8 cellular contexts compared by ENCODE assay signal in genomic region chr19:57814505-57815246, GRCh38. TPM values are rescaled to one million over a fixed set of nuclear protein-coding genes. Genes with fewer than 3 reads are reported as not detected.
DNase-seq lines count a peak whose midpoint lies in the region; ATAC-seq and TF ChIP-seq lines count a peak whose summit lies in the region.

TSS of gene ZNF552 (minus strand) at chr19:57814913. CDS start at chr19:57814743, 170 bp downstream.

- H2AFZ ChIP-seq in GM23338 (peak within 1 kb of the TSS; percentile 4; the same call in 1 of the 2 replicates), neural progenitor cell (replicated peaks) (peak within 1 kb of the TSS; percentile 46)

- H3K4me3 Mint-ChIP-seq in GM23338 (peak within 1 kb of the TSS; percentile 94), neural progenitor cell (peak within 1 kb of the TSS; percentile 95)

- peak within 1 kb of the TSS; percentile 77 for H3K9ac ChIP-seq in neural progenitor cell

- 0 out of 2 replicates have a peak within 1 kb of the TSS, but pooled peaks have one; percentile 7 for H3K27ac ChIP-seq in DOHH2 (ENCODE audit: low read depth, low read length)
- H3K27ac ChIP-seq in GM23338 (ENCODE audit: low read depth) = peak within 1 kb of the TSS; percentile 30; the same call in 1 of the 2 replicates
- H3K27ac ChIP-seq in foreskin keratinocyte = peak within 1 kb of the TSS; percentile 31
- no peak within 1 kb of the TSS for H3K27ac ChIP-seq in neural progenitor cell

- H3K9me3 ChIP-seq in DOHH2 (ENCODE audit: control insufficient read depth, insufficient read depth, low read length) (no peaks in the 10 kb centered on the region), neural progenitor cell (ENCODE audit: low read depth) (no peaks in the 10 kb centered on the region)

- ATAC-seq in GM23338 (peak; percentile 88), foreskin keratinocyte (peak; percentile 82)

- H3F3A ChIP-seq in DOHH2 (ENCODE audit: control insufficient read depth, insufficient read depth) = no peaks in the 10 kb centered on the region
- H3F3A ChIP-seq in GM23338 (replicated peaks; ENCODE audit: low read depth) = 0 out of 2 replicates have a peak, but pooled peaks cover 2% of the 10 kb centered on the region
- peaks cover 11% of the 10 kb centered on the region for H3F3A ChIP-seq in neural progenitor cell (ENCODE audit: low read depth)

- peaks cover 30% of the 10 kb centered on the region for H3K4me1 ChIP-seq in DOHH2 (ENCODE audit: control insufficient read depth, low read length)
- H3K4me1 ChIP-seq in GM23338 (ENCODE audit: insufficient read depth) = 0 out of 2 replicates have a peak, but pooled peaks cover 9% of the 10 kb centered on the region
- no peaks in the 10 kb centered on the region for H3K4me1 ChIP-seq in foreskin keratinocyte
- no peaks in the 10 kb centered on the region for H3K4me1 ChIP-seq in neural progenitor cell

- H3K4me1 Mint-ChIP-seq in GM23338 (peaks cover 31% of the 10 kb centered on the region), neural progenitor cell (peaks cover 24% of the 10 kb centered on the region)

- H3K4me3 ChIP-seq in DOHH2 (ENCODE audit: low read length) (peak within 1 kb of the TSS; percentile 78), GM23338 (peak within 1 kb of the TSS; percentile 84), neural progenitor cell (peak within 1 kb of the TSS; percentile 78)

- H3K36me3 ChIP-seq in DOHH2 (ENCODE audit: control insufficient read depth, low read length) (peaks cover 19% of the 10 kb centered on the region), GM23338 (ENCODE audit: insufficient read depth) (peaks cover 18% of the 10 kb centered on the region), neural progenitor cell (no peaks in the 10 kb centered on the region)

- H3K9me3 Mint-ChIP-seq in GM23338 (no peaks in the 10 kb centered on the region; the same call in 2 of the 3 replicates), neural progenitor cell (no peaks in the 10 kb centered on the region)

- H3K27me3 ChIP-seq in DOHH2 (ENCODE audit: control insufficient read depth, low read length) (no peaks in the 10 kb centered on the region), GM23338 (ENCODE audit: insufficient read depth) (no peaks in the 10 kb centered on the region), foreskin keratinocyte (no peaks in the 10 kb centered on the region), neural progenitor cell (no peaks in the 10 kb centered on the region)

- H3K79me2 ChIP-seq in DOHH2 (ENCODE audit: control insufficient read depth, low read length) = peaks cover 24% of the 10 kb centered on the region
- H3K79me2 ChIP-seq in GM23338 (replicated peaks; ENCODE audit: insufficient read depth) = peaks cover 47% of the 10 kb centered on the region
- peaks cover 28% of the 10 kb centered on the region for H3K79me2 ChIP-seq in neural progenitor cell (ENCODE audit: low read depth)

- H3K36me3 Mint-ChIP-seq in GM23338 (ENCODE audit: low read depth) (peaks cover 25% of the 10 kb centered on the region), neural progenitor cell (peaks cover 18% of the 10 kb centered on the region)

- DNase-seq in GM23338 (ENCODE audit: low spot score) (peak; percentile 99), M059J (ENCODE audit: low read depth) (peak; percentile 76), SIG-M5 (lab: John Stamatoyannopoulos, UW) (peak; percentile 69), activated gamma-delta T cell treated with Interleukin-2 at 50 U/mL for 16 hours (peak; percentile 68), foreskin keratinocyte (peak; percentile 80 to 90), neural progenitor cell (ENCODE audit: low spot score) (peak; percentile 96), stromal cell of bone marrow (ENCODE audit: low read depth) (peak; percentile 91)

- no peaks in the 10 kb centered on the region for H3K9me2 ChIP-seq in DOHH2 (replicated peaks; ENCODE audit: control insufficient read depth, low read length)
- no peaks in the 10 kb centered on the region for H3K9me2 ChIP-seq in GM23338 (ENCODE audit: insufficient read depth)

- H4K20me1 ChIP-seq in DOHH2 (ENCODE audit: control insufficient read depth, insufficient read depth, low read depth, low read length) = no peaks in the 10 kb centered on the region
- H4K20me1 ChIP-seq in GM23338 (replicated peaks; ENCODE audit: insufficient read depth) = peaks cover 15% of the 10 kb centered on the region
- peaks cover 14% of the 10 kb centered on the region for H4K20me1 ChIP-seq in neural progenitor cell (ENCODE audit: low read depth)

- TF ChIP-seq CTCF in DOHH2 (IDR thresholded peaks at IDR 0.05; ENCODE audit: low read depth, low read length, poor library complexity, severe bottlenecking) (no peak), GM23338 (conservative IDR thresholded peaks at IDR 0.05; ENCODE audit: low read depth in 2 of 2) (peak in 1 of 2 experiments; percentile 27; a peak in 1 of 4 replicates), foreskin keratinocyte (conservative IDR thresholded peaks at IDR 0.05) (peak; percentile 11), neural progenitor cell (IDR thresholded peaks at IDR 0.05) (no peak)

- H3K4me2 ChIP-seq in DOHH2 (ENCODE audit: low read length) (peak within 1 kb of the TSS; percentile 72), GM23338 (peak within 1 kb of the TSS; percentile 97), neural progenitor cell (peak within 1 kb of the TSS; percentile 92)

- peak within 1 kb of the TSS; percentile 95 for H3K27ac Mint-ChIP-seq in GM23338
- H3K27ac Mint-ChIP-seq in neural progenitor cell = peak within 1 kb of the TSS; percentile 78

- H3K27me3 Mint-ChIP-seq in GM23338 (ENCODE audit: insufficient read depth, low read depth, poor library complexity) = peaks cover 13% of the 10 kb centered on the region
- H3K27me3 Mint-ChIP-seq in neural progenitor cell (ENCODE audit: insufficient read depth, low read depth) = no peaks in the 10 kb centered on the region

TF ChIP-seq in GM23338, 12 proteins besides CTCF, POLR2A, EP300 and RAD21:
- TF ChIP-seq ETS1 (IDR thresholded peaks at IDR 0.05) (peak; percentile 88), ZNF331 (CRISPR knock-in tag; IDR thresholded peaks at IDR 0.05; ENCODE audit: low read depth) (no peak), POLR2AphosphoS5 (IDR thresholded peaks at IDR 0.05; ENCODE audit: low read depth) (peak; percentile 98), CREB1 (CRISPR knock-in tag; IDR thresholded peaks at IDR 0.05; ENCODE audit: low read depth) (peak; percentile 89)

RNA-seq across cellular contexts. Expression of gene ZNF552, which starts in this region (rescaled TPM):
- total RNA-seq in GM23338 (2014; rRNA removed; shearing (Covaris generic)) = 15.7 and 18.9 TPM in 2 replicates
- polyA plus RNA-seq in GM23338 (2016; fragmentation: Nextera tagmentation; extraction: Ambion mirVana) = 7.7 and 11.7 TPM in 2 replicates
- total RNA-seq in M059J (2014; rRNA removed; shearing (Covaris generic)) = 0.69 and 0.84 TPM in 2 replicates
- 8.3 and 8.6 TPM in 2 replicates for total RNA-seq in foreskin keratinocyte
- polyA plus RNA-seq in foreskin keratinocyte = 4.3 and 5.6 TPM in 2 replicates
- 5.5 and 11.3 TPM in 2 replicates for total RNA-seq in neural progenitor cell (ENCODE audit: low replicate concordance)

Comparison
In these comparisons a context has a peak if more than half of its experiments do, and no peak if none do; other contexts are left out.
1. Peak in DNase-seq in M059J; RNA of the gene not detected or under 1 TPM.